28 cellular contexts compared by ENCODE assay signal in genomic region chr2:23111263-23111662, GRCh38.
"Had no signal": no experiment of that assay in that cellular context is flagged by ENCODE, and none has a peak within 500 bp of the region (broad histone marks: within the 10 kb centered on the region; RNA-seq: fewer than 3 reads in every experiment).

No MANE protein-coding gene starts in this region.

- H3K4me3 ChIP-seq: colonic mucosa, coronary artery, dorsolateral prefrontal cortex, esophagus muscularis mucosa, esophagus squamous epithelium, gastrocnemius medialis, gastroesophageal sphincter, heart left ventricle, heart right ventricle had no signal

- H3K36me3 ChIP-seq: colonic mucosa, esophagus muscularis mucosa, esophagus squamous epithelium, gastrocnemius medialis, gastroesophageal sphincter, heart left ventricle, heart right ventricle had no signal

- H3K27ac ChIP-seq: colonic mucosa, coronary artery, dorsolateral prefrontal cortex, epithelial cell of prostate, esophagus muscularis mucosa, esophagus squamous epithelium, foreskin keratinocyte, gastrocnemius medialis, gastroesophageal sphincter, heart left ventricle, heart right ventricle had no signal

- ATAC-seq: effector memory CD8-positive, alpha-beta T cell; esophagus mucosa; foreskin keratinocyte; gastrocnemius medialis; gastroesophageal sphincter; heart left ventricle; heart right ventricle had no signal

- H3K9me3 ChIP-seq: colonic mucosa, esophagus squamous epithelium, gastrocnemius medialis had no signal

- DNase-seq: colonic mucosa; cortex of kidney; dermis blood vessel endothelial cell; dorsolateral prefrontal cortex; effector CD4-positive, alpha-beta T cell; effector CD8-positive, alpha-beta T cell; effector memory CD4-positive, alpha-beta T cell; effector memory CD8-positive, alpha-beta T cell; endodermal cell; erythroblast; esophagus squamous epithelium; foreskin fibroblast; foreskin keratinocyte; foreskin melanocyte; gastrocnemius medialis; glutamatergic neuron; head of caudate nucleus; heart left ventricle; heart right ventricle had no signal

- FAIRE-seq: colon, endometrium, endothelial cell of umbilical vein, frontal cortex had no signal

- H3K27me3 ChIP-seq: colonic mucosa, esophagus muscularis mucosa, esophagus squamous epithelium, foreskin keratinocyte, gastrocnemius medialis, gastroesophageal sphincter, heart left ventricle, heart right ventricle had no signal

- H3K4me1 ChIP-seq: colonic mucosa, esophagus muscularis mucosa, esophagus squamous epithelium, foreskin keratinocyte, gastrocnemius medialis, gastroesophageal sphincter, heart right ventricle had no signal
